ENCODE assay signal across 1 cellular context in the genomic region with DNA sequence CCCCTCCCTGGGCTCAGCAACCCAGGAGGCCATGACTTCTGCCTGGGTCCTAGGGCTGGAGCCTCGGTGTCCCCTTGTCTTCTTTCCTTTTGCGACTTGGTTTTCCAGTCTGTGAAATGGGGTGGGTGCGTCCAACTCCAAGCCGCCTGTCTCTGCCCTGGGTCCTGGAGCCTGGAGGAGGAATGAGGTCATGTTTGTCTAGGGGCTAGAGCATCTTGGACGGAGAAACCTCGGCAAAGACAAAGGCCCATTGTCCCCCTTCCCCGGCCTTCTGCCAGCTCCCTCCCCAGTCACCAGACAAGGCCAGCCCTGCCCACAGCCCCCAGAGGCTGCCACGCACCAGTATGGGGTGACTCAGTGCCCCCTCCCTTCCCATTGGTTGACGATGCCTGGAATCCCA.
A peak's percentile ranks its signal among the peaks of the same experiment; 100 is the strongest.
TF ChIP-seq lines count a peak whose summit lies in the region.

No MANE protein-coding gene starts in this region.

TF ChIP-seq in K562, 482 proteins besides CTCF, POLR2A, EP300 and RAD21 (continued from another document):
- TF ChIP-seq HNRNPK (IDR thresholded peaks at IDR 0.05; ENCODE audit: low read depth, low read length, poor library complexity, severe bottlenecking), result no peak
- TF ChIP-seq RBM25 (IDR thresholded peaks at IDR 0.05; ENCODE audit: low read depth, low read length, severe bottlenecking), result peak; percentile 14
